ENCODE assay signal across 24 cellular contexts in the genomic region with DNA sequence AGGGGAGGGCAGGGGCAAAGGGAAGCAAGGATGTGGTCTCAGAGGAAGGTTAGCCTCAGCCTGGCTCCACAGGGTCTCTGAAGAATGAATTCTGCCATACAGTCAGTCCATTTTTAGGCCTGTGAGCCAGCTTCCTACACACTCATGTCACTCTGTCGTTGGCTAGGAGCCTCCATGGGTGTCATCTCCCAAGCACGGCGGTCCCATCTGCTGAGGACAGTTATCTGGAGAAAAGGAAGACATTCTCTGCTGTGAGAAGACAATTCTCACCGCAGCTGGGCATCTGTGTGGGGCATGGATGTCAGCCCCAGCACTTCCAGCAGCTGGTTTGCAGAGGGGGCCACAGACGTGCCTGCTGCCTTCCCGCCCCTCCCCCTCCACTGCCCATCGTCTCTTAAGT.
"Had no signal": no experiment of that assay in that cellular context is flagged by ENCODE, and none has a peak within 500 bp of the region (broad histone marks: within the 10 kb centered on the region; RNA-seq: fewer than 3 reads in every experiment).

No MANE protein-coding gene starts in this region.

- H3K4me3 ChIP-seq: stomach, suprapubic skin, testis, thoracic aorta, thyroid gland, tibial artery, tibial nerve, transverse colon, upper lobe of left lung, upper lobe of right lung, uterus, vagina had no signal

- DNase-seq: stimulated activated CD4-positive, alpha-beta T cell treated with anti-CD3 and anti-CD28 coated beads, Interleukin-2, amount 100 ng/mL, for 48 hours; stimulated activated CD4-positive, alpha-beta T cell treated with anti-CD3 and anti-CD28 coated beads, Interleukin-4, amount 100 ng/mL, for 1 hour; stimulated activated CD4-positive, alpha-beta T cell treated with anti-CD3 and anti-CD28 coated beads, Interleukin-4, amount 100 ng/mL, for 24 hours; stimulated activated CD4-positive, alpha-beta T cell treated with anti-CD3 and anti-CD28 coated beads, Interleukin-4, amount 100 ng/mL, for 4 hours; stimulated activated CD8-positive, alpha-beta memory T cell treated with anti-CD3 and anti-CD28 coated beads, Interleukin-4, amount 100 ng/mL, for 48 hours; stimulated activated naive B cell treated with anti-CD40 and anti-IgM and Interleukin-4, amounts not matched to agents 10 μg/mL and 1 μg/mL and 100 μg/mL, for 72 hours; stimulated activated naive CD4-positive, alpha-beta T cell; stimulated activated naive CD4-positive, alpha-beta T cell treated with Interleukin-2 at 50 U/mL for 16 hours; stimulated activated naive CD8-positive, alpha-beta T cell treated with anti-CD3 and anti-CD28 coated beads, Interleukin-15, amount 100 ng/mL, for 72 hours; stimulated activated naive CD8-positive, alpha-beta T cell treated with anti-CD3 and anti-CD28 coated beads, Interleukin-15, Interleukin-2, amounts not matched to agents 100 U/mL and 50 U/mL, for 24 hours; stomach; substantia nigra; testis; thyroid gland; tibial artery; transverse colon; trophoblast cell; upper lobe of right lung; uterus had no signal

- H3K4me1 ChIP-seq: stomach, suprapubic skin, testis, thyroid gland, tibial artery, tibial nerve, transverse colon, upper lobe of left lung, upper lobe of right lung, uterus, vagina had no signal

- H3K27ac ChIP-seq: stomach, suprapubic skin, testis, thoracic aorta, thyroid gland, tibial artery, tibial nerve, transverse colon, upper lobe of left lung, upper lobe of right lung, uterus, vagina had no signal

- H3K27me3 ChIP-seq: testis, thyroid gland, tibial artery, tibial nerve, transverse colon, upper lobe of left lung, uterus, vagina had no signal

- H3K36me3 ChIP-seq: stomach, suprapubic skin, thoracic aorta, thyroid gland, tibial artery, tibial nerve, transverse colon, upper lobe of left lung, upper lobe of right lung, uterus, vagina had no signal

- H3K9me3 ChIP-seq: stomach, suprapubic skin, testis, thoracic aorta, thyroid gland, tibial artery, tibial nerve, transverse colon, upper lobe of left lung, upper lobe of right lung, uterus, vagina had no signal
